ENCODE assay signal across 1 cellular context in the genomic region with DNA sequence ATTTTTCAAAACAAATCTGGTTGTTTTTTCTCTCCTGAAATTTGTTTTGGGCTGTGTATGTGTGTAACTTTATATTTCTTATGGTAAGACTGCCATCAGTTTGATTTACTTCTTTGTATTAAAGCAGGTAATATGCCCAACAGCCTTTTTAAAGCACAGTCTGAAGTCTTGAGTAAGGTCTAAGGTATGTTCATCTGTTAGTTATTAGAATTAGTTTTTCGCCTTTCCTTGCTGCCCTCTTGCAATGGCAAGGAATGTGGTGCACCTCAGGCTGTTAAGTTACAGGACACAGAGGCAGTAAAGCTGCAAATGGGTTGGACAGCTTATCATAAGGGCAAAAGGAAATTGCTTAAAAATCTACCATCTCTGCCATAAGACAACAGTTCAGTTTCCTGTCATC.
TF ChIP-seq lines count a peak whose summit lies in the region.

No MANE protein-coding gene starts in this region.

TF ChIP-seq in SK-N-SH treated with all-trans-retinoic acid at 6 μM for 48 hours, 23 proteins besides CTCF, POLR2A, EP300 and RAD21 (continued from another document):
- no peak for TF ChIP-seq TCF4 (CRISPR knock-in tag; IDR thresholded peaks at IDR 0.05; ENCODE audit: borderline replicate concordance)
- no peak for TF ChIP-seq ZFP30 (CRISPR knock-in tag; IDR thresholded peaks at IDR 0.05)
- TF ChIP-seq ARNTL (CRISPR knock-in tag; IDR thresholded peaks at IDR 0.05; ENCODE audit: borderline replicate concordance, low read depth): no peak
- no peak for TF ChIP-seq PPARA (CRISPR knock-in tag; IDR thresholded peaks at IDR 0.05; ENCODE audit: borderline replicate concordance)
- no peak for TF ChIP-seq RARB (CRISPR knock-in tag; IDR thresholded peaks at IDR 0.05)
